In the genomic region with DNA sequence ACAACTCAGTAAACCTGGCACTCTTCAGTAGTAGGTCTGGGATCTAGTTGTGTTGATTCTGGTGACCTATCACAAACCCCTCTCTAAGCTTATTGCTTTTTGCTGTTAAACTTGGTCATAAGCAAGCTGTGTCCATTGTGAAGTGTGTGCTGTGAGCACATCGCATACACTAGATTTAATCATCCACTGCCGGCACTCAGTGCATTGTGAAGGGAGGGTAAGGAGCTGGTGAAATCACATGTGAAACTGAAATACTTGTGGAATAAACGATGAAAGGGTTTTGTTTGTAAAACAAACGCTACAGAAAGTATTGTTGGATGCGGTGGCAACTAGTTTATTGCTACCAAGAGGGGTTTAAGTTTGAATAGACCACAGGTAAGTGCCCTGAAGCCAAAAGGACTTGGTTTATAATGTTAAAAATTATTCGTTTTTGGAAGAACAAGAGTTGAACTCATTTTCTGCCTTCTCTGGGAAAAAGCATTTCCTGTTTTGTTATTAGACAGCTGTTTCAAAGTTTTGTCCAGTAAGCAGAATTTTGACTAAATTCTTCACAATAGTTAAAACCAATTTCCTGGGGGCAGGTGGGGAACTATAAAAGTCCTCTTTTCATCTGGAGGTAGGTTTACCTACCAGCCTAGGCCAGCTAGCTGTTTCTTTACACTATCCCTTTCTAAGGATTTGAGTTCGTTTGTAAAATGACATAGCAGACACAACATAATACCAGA, we compare ENCODE assay signal across 20 cellular contexts. TPM values are rescaled to one million over a fixed set of nuclear protein-coding genes. Genes with fewer than 3 reads are reported as not detected.
DNase-seq lines count a peak whose midpoint lies in the region; ATAC-seq and TF ChIP-seq lines count a peak whose summit lies in the region.
"Had no signal": no experiment of that assay in that cellular context is flagged by ENCODE, and none has a peak within 500 bp of the region (broad histone marks: within the 10 kb centered on the region; RNA-seq: fewer than 3 reads in every experiment).

No MANE protein-coding gene starts in this region.

- WGBS in trophoblast cell (ENCODE audit: extremely low coverage, insufficient coverage, insufficient read length): no CpG with 5 or more reads among the region's 7 CpGs

- no peak for TF ChIP-seq CTCF in GM23338 (conservative IDR thresholded peaks at IDR 0.05; ENCODE audit: low read depth in 2 of 2)
- no peak for TF ChIP-seq CTCF in WTC11 (IDR thresholded peaks at IDR 0.05)
- no peak for TF ChIP-seq CTCF in left ventricle myocardium inferior (IDR thresholded peaks at IDR 0.05; ENCODE audit: borderline replicate concordance)

- POLR2A ChIA-PET in WTC11 (lab: Charles Lee): interaction anchor here (0.6 kb wide), 1 partner anchor 33 kb away, joined by 3 read pairs; no protein-coding TSS in a partner anchor

- H2AFZ ChIP-seq in GM23338 (no peak overlapping the region), trophoblast cell (ENCODE audit: insufficient read depth, low read length, poor library complexity) (no peak overlapping the region)

- H4K91ac ChIP-seq in trophoblast cell (ENCODE audit: low read depth, low read length): no peak overlapping the region

- H3K79me2 ChIP-seq in GM23338 (replicated peaks; ENCODE audit: insufficient read depth) (peaks cover 90% of the 10 kb centered on the region), trophoblast cell (ENCODE audit: control insufficient read depth, insufficient read depth, low read length, poor library complexity) (peaks cover 23% of the 10 kb centered on the region)

- H3K36me3 Mint-ChIP-seq in GM23338 (ENCODE audit: low read depth) (no peaks in the 10 kb centered on the region), WTC11 (peaks cover 3% of the 10 kb centered on the region; the same call in 1 of the 2 replicates)
- H3K36me3 Mint-ChIP-seq: activated CD4-positive, alpha-beta memory T cell treated with anti-CD3 and anti-CD28 coated beads for 36 hours; activated naive CD4-positive, alpha-beta T cell treated with anti-CD3 and anti-CD28 coated beads, Interleukin-2, amount 50 U/mL, for 72 hours had no signal

- H4K8ac ChIP-seq in trophoblast cell (ENCODE audit: low read depth, low read length): no peak overlapping the region

- ATAC-seq in GM23338 (no peak), WTC11 (no peak), GM18907 (IDR thresholded peaks at IDR 0.05; ENCODE audit: unreplicated experiment) (no peak)
- ATAC-seq in stimulated activated naive CD8-positive, alpha-beta T cell treated with anti-CD3 and anti-CD28 coated beads, Interleukin-15, Interleukin-2, amounts not matched to agents 100 U/mL and 50 U/mL, for 24 hours: no peak
- ATAC-seq: activated naive CD4-positive, alpha-beta T cell treated with anti-CD3 and anti-CD28 coated beads, Interleukin-2, amount 50 U/mL, for 72 hours had no signal

- H3K27me3 ChIP-seq in GM23338 (ENCODE audit: insufficient read depth): no peaks in the 10 kb centered on the region
- no peaks in the 10 kb centered on the region for H3K27me3 ChIP-seq in left ventricle myocardium inferior (ENCODE audit: low read depth)
- H3K27me3 ChIP-seq in trophoblast cell (ENCODE audit: insufficient read depth, low read length): no peaks in the 10 kb centered on the region

- H3K23ac ChIP-seq in trophoblast cell (ENCODE audit: low read length): no peak overlapping the region

- no peaks in the 10 kb centered on the region; the same call in 1 of the 2 replicates for H3K9me2 ChIP-seq in GM23338 (ENCODE audit: insufficient read depth)

- no peaks in the 10 kb centered on the region for H3K9me3 ChIP-seq in left ventricle myocardium inferior (replicated peaks)
- H3K9me3 ChIP-seq in trophoblast cell (ENCODE audit: insufficient read depth, low read depth, low read length): no peaks in the 10 kb centered on the region
- H3K9me3 ChIP-seq: Caco-2 had no signal

- no peak overlapping the region for H3K9ac ChIP-seq in trophoblast cell (ENCODE audit: low read length)

- H3K27ac Mint-ChIP-seq in GM23338 (0 out of 2 replicates have a peak overlapping the region, but pooled peaks have one; percentile 76), WTC11 (peak overlapping the region; percentile 51; the same call in 1 of the 2 replicates)
- H3K27ac Mint-ChIP-seq: activated CD4-positive, alpha-beta memory T cell treated with anti-CD3 and anti-CD28 coated beads for 36 hours; activated naive CD4-positive, alpha-beta T cell treated with anti-CD3 and anti-CD28 coated beads, Interleukin-2, amount 50 U/mL, for 72 hours; activated T-cell treated with anti-CD3 and anti-CD28 coated beads, Interleukin-2, amount 50 U/mL, for 24 hours; B cell; T-helper 1 cell treated with Interleukin-12 subunit alpha and Interleukin-12 subunit beta and Interleukin-4 antibody, amounts not matched to agents 30 μg/mL and 1 μg/mL, for 36 hours had no signal

- H3F3A ChIP-seq in GM23338 (replicated peaks; ENCODE audit: low read depth): no peaks in the 10 kb centered on the region

- CTCF ChIA-PET in WTC11 (lab: Charles Lee): interaction anchor here (1.1 to 1.7 kb wide), 3 partner anchors 9 to 41 kb away, joined by 3 to 11 read pairs (median 3); no protein-coding TSS in a partner anchor

- H3K14ac ChIP-seq in trophoblast cell (ENCODE audit: low read length): no peak overlapping the region

- peaks cover 40% of the 10 kb centered on the region for H3K4me1 Mint-ChIP-seq in GM23338
- H3K4me1 Mint-ChIP-seq in WTC11: peaks cover 69% of the 10 kb centered on the region

- H2BK120ac ChIP-seq in trophoblast cell (ENCODE audit: insufficient read depth, low read length, poor library complexity): no peak overlapping the region

- H3K79me1 ChIP-seq in trophoblast cell (ENCODE audit: low read length): no peaks in the 10 kb centered on the region

- no peak overlapping the region for H4K12ac ChIP-seq in trophoblast cell (ENCODE audit: low read depth, low read length)

- H3K4me3 Mint-ChIP-seq in GM23338 (no peak overlapping the region), WTC11 (no peak overlapping the region)
- H3K4me3 Mint-ChIP-seq: activated CD4-positive, alpha-beta memory T cell treated with anti-CD3 and anti-CD28 coated beads for 36 hours; activated T-cell treated with anti-CD3 and anti-CD28 coated beads, Interleukin-2, amount 50 U/mL, for 24 hours; B cell; T-helper 1 cell treated with Interleukin-12 subunit alpha and Interleukin-12 subunit beta and Interleukin-4 antibody, amounts not matched to agents 30 μg/mL and 1 μg/mL, for 36 hours had no signal

- no peak overlapping the region for H2AK5ac ChIP-seq in trophoblast cell (ENCODE audit: low read length)

- H3K9me3 Mint-ChIP-seq in GM23338 (no peaks in the 10 kb centered on the region; the same call in 2 of the 3 replicates), WTC11 (no peaks in the 10 kb centered on the region)
- H3K9me3 Mint-ChIP-seq: activated CD4-positive, alpha-beta memory T cell treated with anti-CD3 and anti-CD28 coated beads for 36 hours; activated naive CD4-positive, alpha-beta T cell treated with anti-CD3 and anti-CD28 coated beads, Interleukin-2, amount 50 U/mL, for 72 hours; activated T-cell treated with anti-CD3 and anti-CD28 coated beads, Interleukin-2, amount 50 U/mL, for 24 hours; T-helper 1 cell treated with Interleukin-12 subunit alpha and Interleukin-12 subunit beta and Interleukin-4 antibody, amounts not matched to agents 30 μg/mL and 1 μg/mL, for 36 hours had no signal

- no peak overlapping the region for H3K18ac ChIP-seq in trophoblast cell (ENCODE audit: low read length)

- intact Hi-C loops in left ventricle myocardium inferior (cut with micrococcal nuclease) (no loop called here), posterior vena cava (cut with DNase I) (no loop called here)

- DNase-seq in GM23338 (ENCODE audit: low spot score): no peak
- no peak for DNase-seq in WTC11 (ENCODE audit: low spot score)
- no peak for DNase-seq in left ventricle myocardium inferior
- DNase-seq in trophoblast cell: no peak
- DNase-seq in stimulated activated naive CD8-positive, alpha-beta T cell treated with anti-CD3 and anti-CD28 coated beads, Interleukin-15, Interleukin-2, amounts not matched to agents 100 U/mL and 50 U/mL, for 24 hours: no peak
- no peak for DNase-seq in posterior vena cava (ENCODE audit: low spot score)
- no peak for DNase-seq in NOMO-1 treated with DMSO at 0.1 percent for 48 hours (lab: John Stamatoyannopoulos, UW; ENCODE audit: unreplicated experiment)
- DNase-seq: activated CD4-positive, alpha-beta memory T cell treated with anti-CD3 and anti-CD28 coated beads for 36 hours; activated T-cell treated with anti-CD3 and anti-CD28 coated beads, Interleukin-2, amount 50 U/mL, for 24 hours; Caco-2; NCI-H2081; NCI-H510A treated with DMSO at 0.1 percent for 48 hours; SIG-M5; stimulated activated CD4-positive, alpha-beta T cell treated with anti-CD3 and anti-CD28 coated beads, Interleukin-1b, Interleukin-23, amount 100 ng/mL, for 48 hours; stimulated activated naive CD4-positive, alpha-beta T cell; WERI-Rb-1 had no signal

- H3K4ac ChIP-seq in trophoblast cell (ENCODE audit: low read depth, low read length): peak overlapping the region; percentile 53

- H3K4me3 ChIP-seq in GM23338: no peak overlapping the region
- no peak overlapping the region for H3K4me3 ChIP-seq in left ventricle myocardium inferior
- H3K4me3 ChIP-seq in trophoblast cell (ENCODE audit: low read depth, low read length): no peak overlapping the region

- H2BK12ac ChIP-seq in trophoblast cell (ENCODE audit: low read length): no peak overlapping the region

- peak overlapping the region; percentile 17 for H3K27ac ChIP-seq in GM23338 (ENCODE audit: low read depth)
- H3K27ac ChIP-seq in left ventricle myocardium inferior (replicated peaks): peak overlapping the region; percentile 59
- no peak overlapping the region for H3K27ac ChIP-seq in trophoblast cell (ENCODE audit: low read depth, low read length)
- H3K27ac ChIP-seq: WERI-Rb-1 had no signal

- peaks cover 35% of the 10 kb centered on the region for H3K4me1 ChIP-seq in GM23338 (ENCODE audit: insufficient read depth)
- H3K4me1 ChIP-seq in left ventricle myocardium inferior: peaks cover 76% of the 10 kb centered on the region
- peaks cover 12 to 18% of the 10 kb centered on the region in 2 experiments for H3K4me1 ChIP-seq in trophoblast cell (ENCODE audit: control insufficient read depth in 1 of 2, insufficient read depth in 2 of 2, low read length in 2 of 2)
- H3K4me1 ChIP-seq: Caco-2 had no signal

- peaks cover 24% of the 10 kb centered on the region; the same call in 1 of the 2 replicates for H4K20me1 ChIP-seq in GM23338 (replicated peaks; ENCODE audit: insufficient read depth)

- H3K27me3 Mint-ChIP-seq in GM23338 (ENCODE audit: insufficient read depth, low read depth, poor library complexity) (no peaks in the 10 kb centered on the region), WTC11 (ENCODE audit: low read depth) (no peaks in the 10 kb centered on the region)
- H3K27me3 Mint-ChIP-seq: activated CD4-positive, alpha-beta memory T cell treated with anti-CD3 and anti-CD28 coated beads for 36 hours; activated T-cell treated with anti-CD3 and anti-CD28 coated beads, Interleukin-2, amount 50 U/mL, for 24 hours; B cell had no signal

- H3K36me3 ChIP-seq in GM23338 (ENCODE audit: insufficient read depth) (no peaks in the 10 kb centered on the region), left ventricle myocardium inferior (no peaks in the 10 kb centered on the region), trophoblast cell (ENCODE audit: control insufficient read depth in 1 of 2, insufficient read depth in 2 of 2, low read length in 2 of 2) (no peaks in the 10 kb centered on the region)
- H3K36me3 ChIP-seq: WERI-Rb-1 had no signal

- no peak overlapping the region for H3K4me2 ChIP-seq in GM23338
- no peak overlapping the region for H3K4me2 ChIP-seq in trophoblast cell (ENCODE audit: low read length)

- no peak overlapping the region for H2BK5ac ChIP-seq in trophoblast cell (ENCODE audit: low read depth, low read length, poor library complexity)

RNA-seq across cellular contexts. Expression of a gene that starts 24.6 kb away (rescaled TPM):
- total RNA-seq in GM23338 (2014; rRNA removed; shearing (Covaris generic)): 176 and 234 TPM in 2 replicates
- 34.9 and 37.6 TPM in 2 replicates for polyA plus RNA-seq in GM23338 (2016; fragmentation: Nextera tagmentation; extraction: Ambion mirVana)
- total RNA-seq in WTC11 (2021) (155 to 159 TPM (median 156 TPM) in 3 replicates), left ventricle myocardium inferior (130 TPM), posterior vena cava (10 to 100 TPM; 83.5 to 85.1 TPM)
- polyA plus RNA-seq in trophoblast cell (2013): 96.7 and 103 TPM in 2 replicates
